9 cellular contexts compared by ENCODE assay signal in the genomic region with DNA sequence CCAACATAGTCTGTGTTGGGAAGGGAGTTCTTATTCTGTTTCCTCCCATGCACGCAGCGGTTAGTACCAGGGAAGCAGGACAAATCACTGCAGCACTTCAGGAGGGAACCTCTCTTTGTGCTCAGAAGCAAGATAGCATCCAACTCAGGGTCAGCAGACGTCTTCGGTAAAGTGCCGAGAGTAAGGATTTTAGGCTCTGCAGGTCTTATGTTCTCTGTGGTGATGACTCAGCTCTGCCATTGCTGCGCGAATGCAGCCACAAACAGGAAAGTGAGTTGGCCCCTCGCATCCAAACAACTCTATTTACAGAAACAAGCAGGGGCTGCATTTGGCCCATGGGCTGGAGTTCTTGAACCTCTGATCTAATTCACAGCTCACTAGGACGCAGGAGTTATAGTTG.
DNase-seq lines count a peak whose midpoint lies in the region; ATAC-seq and TF ChIP-seq lines count a peak whose summit lies in the region.
"Had no signal": no experiment of that assay in that cellular context is flagged by ENCODE, and none has a peak within 500 bp of the region (broad histone marks: within the 10 kb centered on the region; RNA-seq: fewer than 3 reads in every experiment).

No MANE protein-coding gene starts in this region.

- no peak overlapping the region for H3K9ac ChIP-seq in GM23248

- peaks cover 30% of the 10 kb centered on the region for H3F3A ChIP-seq in GM23248 (ENCODE audit: insufficient read depth)

- no peaks in the 10 kb centered on the region for H4K20me1 ChIP-seq in GM23248 (ENCODE audit: insufficient read depth)

- H2AFZ ChIP-seq in GM23248 = no peak overlapping the region

- in situ Hi-C loops in GM23248 (cut with MboI) = no loop called here

- H3K27ac ChIP-seq in GM23248 = peak overlapping the region; percentile 19; the same call in 1 of the 2 replicates
- peak overlapping the region in 3 of 4 donors; percentile 1 to 39 (median 19) for H3K27ac ChIP-seq in esophagus muscularis mucosa (replicated peaks in 1 of 4)
- H3K27ac ChIP-seq: SK-N-MC had no signal

- TF ChIP-seq EP300 in esophagus muscularis mucosa (IDR thresholded peaks at IDR 0.05) = no peak

- no peaks in the 10 kb centered on the region for H3K27me3 ChIP-seq in GM23248 (replicated peaks; ENCODE audit: insufficient read depth)
- no peaks in the 10 kb centered on the region for H3K27me3 ChIP-seq in esophagus muscularis mucosa

- TF ChIP-seq POLR2A in esophagus muscularis mucosa (IDR thresholded peaks at IDR 0.05; ENCODE audit: low read depth) = no peak

- H3K4me3 ChIP-seq in GM23248 (0 out of 2 replicates have a peak overlapping the region, but pooled peaks have one; percentile 16), esophagus muscularis mucosa (no peak overlapping the region)
- H3K4me3 ChIP-seq: SK-N-MC had no signal

- H3K9me2 ChIP-seq in GM23248 (ENCODE audit: insufficient read depth) = no peaks in the 10 kb centered on the region

- peak overlapping the region; percentile 37 for H3K4me2 ChIP-seq in GM23248 (ENCODE audit: unreplicated experiment)

- no peak for TF ChIP-seq CTCF in esophagus muscularis mucosa (IDR thresholded peaks at IDR 0.05)

- intact Hi-C loops in esophagus muscularis mucosa (cut with DNase I) = no loop called here

- peaks cover 39% of the 10 kb centered on the region for H3K4me1 ChIP-seq in GM23248 (ENCODE audit: insufficient read depth)
- peaks cover 6 to 47% (median 39%) of the 10 kb centered on the region in 4 donors for H3K4me1 ChIP-seq in esophagus muscularis mucosa

- DNase-seq in GM23248 (peak; percentile 76), esophagus muscularis mucosa (ENCODE audit: extremely low spot score) (no peak), putamen (ENCODE audit: low spot score) (peak; percentile 46), kidney glomerular epithelial cell (lab: John Stamatoyannopoulos, UW) (no peak), NCI-H1436 (lab: John Stamatoyannopoulos, UW) (no peak)
- no peak for DNase-seq in activated naive CD4-positive, alpha-beta T cell treated with Interleukin-2 at 50 U/mL for 16 hours

- H3K9me3 ChIP-seq in GM23248 (ENCODE audit: low read depth) (no peaks in the 10 kb centered on the region), esophagus muscularis mucosa (no peaks in the 10 kb centered on the region)

- no peaks in the 10 kb centered on the region for H3K79me2 ChIP-seq in GM23248 (ENCODE audit: insufficient read depth)

- peak; percentile 68 for ATAC-seq in SK-N-SH treated with all-trans-retinoic acid at 6 μM for 48 hours
- ATAC-seq in GM19397 (IDR thresholded peaks at IDR 0.05; ENCODE audit: unreplicated experiment) = no peak

- no peaks in the 10 kb centered on the region for H3K36me3 ChIP-seq in GM23248 (ENCODE audit: low read depth)
- no peaks in the 10 kb centered on the region for H3K36me3 ChIP-seq in esophagus muscularis mucosa

- 49 to 58% methylated on average over 9 of the region's 9 CpGs for WGBS in GM23248 (ENCODE audit: low coverage in 1 of 2, low lambda C conversion rate in 2 of 2, missing lambda C conversion rate in 2 of 2), 2 experiments
- 45% methylated on average over 9 of the region's 9 CpGs for WGBS in esophagus muscularis mucosa

TF ChIP-seq in SK-N-SH treated with all-trans-retinoic acid at 6 μM for 48 hours, 23 proteins besides CTCF, POLR2A, EP300 and RAD21:
- no peak for TF ChIP-seq OSR1 (CRISPR knock-in tag; IDR thresholded peaks at IDR 0.05)
- TF ChIP-seq ZNF565 (CRISPR knock-in tag; conservative IDR thresholded peaks at IDR 0.05; ENCODE audit: low read depth) = no peak
- TF ChIP-seq TOX (CRISPR knock-in tag; IDR thresholded peaks at IDR 0.05; ENCODE audit: borderline replicate concordance) = no peak
- no peak for TF ChIP-seq GLIS3 (CRISPR knock-in tag; IDR thresholded peaks at IDR 0.05)
- TF ChIP-seq, protein P1, sequence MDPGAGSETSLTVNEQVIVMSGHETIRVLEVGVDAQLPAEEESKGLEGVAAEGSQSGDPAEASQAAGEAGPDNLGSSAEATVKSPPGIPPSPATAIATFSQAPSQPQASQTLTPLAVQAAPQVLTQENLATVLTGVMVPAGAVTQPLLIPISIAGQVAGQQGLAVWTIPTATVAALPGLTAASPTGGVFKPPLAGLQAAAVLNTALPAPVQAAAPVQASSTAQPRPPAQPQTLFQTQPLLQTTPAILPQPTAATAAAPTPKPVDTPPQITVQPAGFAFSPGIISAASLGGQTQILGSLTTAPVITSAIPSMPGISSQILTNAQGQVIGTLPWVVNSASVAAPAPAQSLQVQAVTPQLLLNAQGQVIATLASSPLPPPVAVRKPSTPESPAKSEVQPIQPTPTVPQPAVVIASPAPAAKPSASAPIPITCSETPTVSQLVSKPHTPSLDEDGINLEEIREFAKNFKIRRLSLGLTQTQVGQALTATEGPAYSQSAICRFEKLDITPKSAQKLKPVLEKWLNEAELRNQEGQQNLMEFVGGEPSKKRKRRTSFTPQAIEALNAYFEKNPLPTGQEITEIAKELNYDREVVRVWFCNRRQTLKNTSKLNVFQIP (CRISPR knock-in tag; IDR thresholded peaks at IDR 0.05; ENCODE audit: borderline replicate concordance, low read depth) = no peak
- TF ChIP-seq, protein P2, sequence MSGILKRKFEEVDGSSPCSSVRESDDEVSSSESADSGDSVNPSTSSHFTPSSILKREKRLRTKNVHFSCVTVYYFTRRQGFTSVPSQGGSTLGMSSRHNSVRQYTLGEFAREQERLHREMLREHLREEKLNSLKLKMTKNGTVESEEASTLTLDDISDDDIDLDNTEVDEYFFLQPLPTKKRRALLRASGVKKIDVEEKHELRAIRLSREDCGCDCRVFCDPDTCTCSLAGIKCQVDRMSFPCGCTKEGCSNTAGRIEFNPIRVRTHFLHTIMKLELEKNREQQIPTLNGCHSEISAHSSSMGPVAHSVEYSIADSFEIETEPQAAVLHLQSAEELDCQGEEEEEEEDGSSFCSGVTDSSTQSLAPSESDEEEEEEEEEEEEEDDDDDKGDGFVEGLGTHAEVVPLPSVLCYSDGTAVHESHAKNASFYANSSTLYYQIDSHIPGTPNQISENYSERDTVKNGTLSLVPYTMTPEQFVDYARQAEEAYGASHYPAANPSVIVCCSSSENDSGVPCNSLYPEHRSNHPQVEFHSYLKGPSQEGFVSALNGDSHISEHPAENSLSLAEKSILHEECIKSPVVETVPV (CRISPR knock-in tag; IDR thresholded peaks at IDR 0.05) = no peak
- TF ChIP-seq ARNTL (CRISPR knock-in tag; IDR thresholded peaks at IDR 0.05; ENCODE audit: borderline replicate concordance, low read depth) = no peak
- no peak for TF ChIP-seq SNAI2 (CRISPR knock-in tag; IDR thresholded peaks at IDR 0.05)
- no peak for TF ChIP-seq CSDC2 (CRISPR knock-in tag; IDR thresholded peaks at IDR 0.05)
- TF ChIP-seq RARB (CRISPR knock-in tag; IDR thresholded peaks at IDR 0.05) = no peak
- no peak for TF ChIP-seq ESRRG (CRISPR knock-in tag; IDR thresholded peaks at IDR 0.05)

Comparison
In these comparisons a context has a peak if more than half of its experiments do, and no peak if none do; other contexts are left out.
1. DNase-seq: peak in GM23248 (single experiment) and putamen (single experiment); none in esophagus muscularis mucosa (single experiment), activated naive CD4-positive, alpha-beta T cell treated with Interleukin-2 at 50 U/mL for 16 hours (single experiment), kidney glomerular epithelial cell (single experiment) and NCI-H1436 (single experiment).